11 cellular contexts compared by ENCODE assay signal in genomic region chr12:113207621-113208040, GRCh38. TPM values are rescaled to one million over a fixed set of nuclear protein-coding genes. Genes with fewer than 3 reads are reported as not detected.
A peak's percentile ranks its signal among the peaks of the same experiment; 100 is the strongest.
DNase-seq lines count a peak whose midpoint lies in the region; ATAC-seq and TF ChIP-seq lines count a peak whose summit lies in the region.
"Had no signal": no experiment of that assay in that cellular context is flagged by ENCODE, and none has a peak within 500 bp of the region (broad histone marks: within the 10 kb centered on the region; RNA-seq: fewer than 3 reads in every experiment).

No MANE protein-coding gene starts in this region.

- CTCF ChIA-PET in IMR-90 (lab: Yijun Ruan, JAX) = no interaction called here

- no peak for TF ChIP-seq RAD21 in IMR-90 (IDR thresholded peaks at IDR 0.05; ENCODE audit: low read length)

- peak overlapping the region; percentile 24; the same call in 1 of the 2 replicates for H3K4ac ChIP-seq in IMR-90 (ENCODE audit: low read depth, low read length)

- peak overlapping the region; percentile 81 for H3K27ac Mint-ChIP-seq in activated T-cell treated with anti-CD3 and anti-CD28 coated beads, Interleukin-2, amount 50 U/mL, for 72 hours
- H3K27ac Mint-ChIP-seq in activated T-helper 17 cell treated with anti-CD3 and anti-CD28 coated beads, Interleukin-2, amount 50 U/mL, for 72 hours = peak overlapping the region; percentile 81

- no peak overlapping the region for H3K27ac ChIP-seq in IMR-90 (ENCODE audit: insufficient read depth, low read length)

- no peaks in the 10 kb centered on the region for H4K20me1 ChIP-seq in IMR-90 (ENCODE audit: insufficient read depth, low read length)

- no peak overlapping the region for H4K91ac ChIP-seq in IMR-90 (ENCODE audit: insufficient read depth, low read depth, low read length)

- H3K36me3 ChIP-seq in IMR-90 (ENCODE audit: control insufficient read depth, insufficient read depth, low read length) = no peaks in the 10 kb centered on the region

- peaks cover 11% of the 10 kb centered on the region; the same call in 1 of the 2 replicates for H3K9me1 ChIP-seq in IMR-90 (ENCODE audit: insufficient read depth, low read length)

- in situ Hi-C loops in IMR-90 (cut with MboI; ENCODE audit: low sequenced_read_pairs) = no loop called here

- H2BK5ac ChIP-seq in IMR-90 (ENCODE audit: low read depth, low read length, poor library complexity, severe bottlenecking) = no peak overlapping the region

- H2BK120ac ChIP-seq in IMR-90 (ENCODE audit: low read depth, low read length) = no peak overlapping the region

- BruUV-seq in IMR-90 (replicated peaks; lab: Mats Ljungman, UMichigan) = no TSS peak

- no peak overlapping the region for H2BK20ac ChIP-seq in IMR-90 (ENCODE audit: low read depth, low read length)

- H3K14ac ChIP-seq in IMR-90 (replicated peaks; ENCODE audit: low read depth, low read length) = 0 out of 2 replicates have a peak overlapping the region, but pooled peaks have one; percentile 20

- H3K23ac ChIP-seq in IMR-90 (ENCODE audit: low read depth, low read length) = no peak overlapping the region

- H3K36me3 Mint-ChIP-seq in activated T-cell treated with anti-CD3 and anti-CD28 coated beads, Interleukin-2, amount 50 U/mL, for 72 hours (ENCODE audit: insufficient read depth in 2 of 2) = peaks cover 3 to 9% of the 10 kb centered on the region in 2 donors
- H3K36me3 Mint-ChIP-seq in activated T-helper 17 cell treated with anti-CD3 and anti-CD28 coated beads, Interleukin-2, amount 50 U/mL, for 72 hours (ENCODE audit: low read depth) = no peaks in the 10 kb centered on the region

- H2AK9ac ChIP-seq in IMR-90 (replicated peaks; ENCODE audit: low read depth, low read length, poor library complexity) = no peak overlapping the region

- peak overlapping the region; percentile 70 to 82 for H3K4me3 Mint-ChIP-seq in activated T-cell treated with anti-CD3 and anti-CD28 coated beads, Interleukin-2, amount 50 U/mL, for 72 hours
- H3K4me3 Mint-ChIP-seq in activated T-helper 17 cell treated with anti-CD3 and anti-CD28 coated beads, Interleukin-2, amount 50 U/mL, for 72 hours = peak overlapping the region; percentile 65

- TF ChIP-seq POLR2A in IMR-90 (IDR thresholded peaks at IDR 0.05; ENCODE audit: low read depth, low read length) (no peak), lower leg skin (IDR thresholded peaks at IDR 0.05) (no peak)

- peak overlapping the region; percentile 76 for H2AK5ac ChIP-seq in IMR-90 (ENCODE audit: low read depth, low read length)

- H2AFZ ChIP-seq in IMR-90 (replicated peaks; ENCODE audit: low read length, poor library complexity) = no peak overlapping the region

- POLR2A ChIA-PET in IMR-90 (lab: Charles Lee; ENCODE audit: unreplicated experiment) = no interaction called here

- dilution Hi-C loops in IMR-90 (cut with HindIII; ENCODE audit: low sequenced_read_pairs, unreplicated experiment) = no loop called here

- H3K18ac ChIP-seq in IMR-90 (ENCODE audit: low read depth, low read length) = no peak overlapping the region

- no peak overlapping the region for H3K4me3 ChIP-seq in IMR-90 (ENCODE audit: insufficient read depth, low read depth, low read length)
- H3K4me3 ChIP-seq in lower leg skin (ENCODE audit: low read depth, poor library complexity, severe bottlenecking) = no peak overlapping the region

- H3K4me1 ChIP-seq in IMR-90 (ENCODE audit: control insufficient read depth, insufficient read depth, low read length) = peaks cover 7% of the 10 kb centered on the region

- ATAC-seq in activated T-cell treated with anti-CD3 and anti-CD28 coated beads, Interleukin-2, amount 50 U/mL, for 72 hours (replicated peaks in 1 of 2) = peak; percentile 4 to 5
- no peak for ATAC-seq in IMR-90 (ENCODE audit: low read depth)
- no peak for ATAC-seq in activated T-helper 17 cell treated with anti-CD3 and anti-CD28 coated beads, Interleukin-2, amount 50 U/mL, for 72 hours (replicated peaks)

- H2BK15ac ChIP-seq in IMR-90 (ENCODE audit: low read depth, low read length) = no peak overlapping the region

- 0 out of 2 replicates have a peak overlapping the region, but pooled peaks have one; percentile 3 for H3K56ac ChIP-seq in IMR-90 (ENCODE audit: extremely low read depth, insufficient read depth, low read length)

- H3K9ac ChIP-seq in IMR-90 (ENCODE audit: low read depth, low read length) = no peak overlapping the region

- no peak overlapping the region for H4K5ac ChIP-seq in IMR-90 (ENCODE audit: low read depth, low read length)

- H3K79me1 ChIP-seq in IMR-90 (ENCODE audit: low read depth in 1 of 2, low read length in 2 of 2) = no peaks in the 10 kb centered on the region

- TF ChIP-seq CTCF in IMR-90 (conservative IDR thresholded peaks at IDR 0.05; ENCODE audit: low read depth, low read length) = no peak
- no peak for TF ChIP-seq CTCF in lower leg skin (IDR thresholded peaks at IDR 0.05)

- no peaks in the 10 kb centered on the region for H3K27me3 Mint-ChIP-seq in activated T-cell treated with anti-CD3 and anti-CD28 coated beads, Interleukin-2, amount 50 U/mL, for 72 hours (ENCODE audit: low read depth)
- H3K27me3 Mint-ChIP-seq in activated T-helper 17 cell treated with anti-CD3 and anti-CD28 coated beads, Interleukin-2, amount 50 U/mL, for 72 hours = no peaks in the 10 kb centered on the region

- peaks cover 0 to 2% of the 10 kb centered on the region in 2 donors for H3K9me3 Mint-ChIP-seq in activated T-cell treated with anti-CD3 and anti-CD28 coated beads, Interleukin-2, amount 50 U/mL, for 72 hours
- H3K9me3 Mint-ChIP-seq in activated T-helper 17 cell treated with anti-CD3 and anti-CD28 coated beads, Interleukin-2, amount 50 U/mL, for 72 hours = no peaks in the 10 kb centered on the region

- intact Hi-C loops in IMR-90 (cut with micrococcal nuclease) (no loop called here), lower leg skin (cut with DNase I; ENCODE audit: low total_unique reads) (loop anchor here (10.0 kb wide), 1 partner anchor 217 kb away; the partner anchor contains the start of gene SDSL)

- H3K4me2 ChIP-seq in IMR-90 (ENCODE audit: low read depth, low read length) = no peak overlapping the region

- 60% methylated on average over 1 of the region's 6 CpGs; no CpG with 5 or more reads in 1 of the 2 experiments for WGBS in IMR-90 (ENCODE audit: extremely low coverage in 2 of 2, insufficient read length in 1 of 2), 2 experiments
- 69 to 72% methylated on average over 6 of the region's 6 CpGs for WGBS in lower leg skin, 2 donors

- no peaks in the 10 kb centered on the region for H3K9me3 ChIP-seq in IMR-90 (ENCODE audit: control insufficient read depth, insufficient read depth, low read length)

- H4K8ac ChIP-seq in IMR-90 (ENCODE audit: low read depth in 2 of 2, low read length in 2 of 2) = no peak overlapping the region

- peaks cover 73% of the 10 kb centered on the region for H3K4me1 Mint-ChIP-seq in activated T-cell treated with anti-CD3 and anti-CD28 coated beads, Interleukin-2, amount 50 U/mL, for 72 hours (ENCODE audit: low read depth)
- H3K4me1 Mint-ChIP-seq in activated T-helper 17 cell treated with anti-CD3 and anti-CD28 coated beads, Interleukin-2, amount 50 U/mL, for 72 hours = peaks cover 22% of the 10 kb centered on the region

- peak in 1 of 2 donors; percentile 23 for DNase-seq in activated T-cell treated with anti-CD3 and anti-CD28 coated beads, Interleukin-2, amount 50 U/mL, for 72 hours
- no peak for DNase-seq in activated T-cell treated with anti-CD3 and anti-CD28 coated beads, Interleukin-2, amount 50 U/mL, for 48 hours
- no peak for DNase-seq in IMR-90
- peak; percentile 43 for DNase-seq in stimulated activated CD8-positive, alpha-beta memory T cell treated with anti-CD3 and anti-CD28 coated beads, Interleukin-4, amount 100 ng/mL, for 48 hours
- no peak for DNase-seq in NCI-H1417 treated with DMSO at 0.1 percent for 48 hours (lab: John Stamatoyannopoulos, UW)
- no peak for DNase-seq in effector CD4-positive, alpha-beta T cell
- no peak for DNase-seq in lower leg skin (ENCODE audit: low spot score in 2 of 2)
- DNase-seq: activated CD8-positive, alpha-beta memory T cell treated with anti-CD3 and anti-CD28 coated beads, Interleukin-2, amount 50 U/mL, for 48 hours; mammary epithelial cell; stimulated activated CD4-positive, alpha-beta T cell treated with anti-CD3 and anti-CD28 coated beads, Interleukin-4, amount 100 ng/mL, for 1 hour had no signal

- no peaks in the 10 kb centered on the region for H3K27me3 ChIP-seq in IMR-90 (ENCODE audit: control insufficient read depth, insufficient read depth, low read length)

RNA-seq across cellular contexts. Expression of gene TPCN1, which starts 13.6 kb away (rescaled TPM):
- 10 to 100 TPM; 74.7 to 84.0 TPM for total RNA-seq in activated T-cell treated with anti-CD3 and anti-CD28 coated beads, Interleukin-2, amount 50 U/mL, for 72 hours
- total RNA-seq in IMR-90 (2012; rRNA removed) = 2.0 and 2.5 TPM in 2 replicates
- polyA plus RNA-seq in IMR-90 (2012; rRNA removed) = 10.4 and 13.2 TPM in 2 replicates
- 7.7 and 13.8 TPM in 2 replicates for polyA plus RNA-seq in IMR-90 (2012; cell fraction: cytosol; rRNA removed)
- 58.1 and 63.1 TPM in 2 replicates for polyA plus RNA-seq in IMR-90 (2012; cell fraction: nucleus; rRNA removed; ENCODE audit: low replicate concordance)
- total RNA-seq in activated T-helper 17 cell treated with anti-CD3 and anti-CD28 coated beads, Interleukin-2, amount 50 U/mL, for 72 hours = 10 to 100 TPM; 29.4 to 67.7 TPM
- 10 to 100 TPM; 16.5 to 38.4 (median 28.8) TPM for total RNA-seq in lower leg skin

RNA-seq across cellular contexts. Expression of gene RITA1, which starts 22.1 kb away (rescaled TPM):
- 10 to 100 TPM; 21.3 to 25.1 TPM for total RNA-seq in activated T-cell treated with anti-CD3 and anti-CD28 coated beads, Interleukin-2, amount 50 U/mL, for 72 hours
- 14.7 and 15.0 TPM in 2 replicates for total RNA-seq in IMR-90 (2012; rRNA removed)
- polyA plus RNA-seq in IMR-90 (2012; rRNA removed) = 14.2 and 15.2 TPM in 2 replicates
- polyA plus RNA-seq in IMR-90 (2012; cell fraction: cytosol; rRNA removed) = 9.9 and 17.3 TPM in 2 replicates
- 7.1 and 9.4 TPM in 2 replicates for polyA plus RNA-seq in IMR-90 (2012; cell fraction: nucleus; rRNA removed; ENCODE audit: low replicate concordance)
- total RNA-seq in activated T-helper 17 cell treated with anti-CD3 and anti-CD28 coated beads, Interleukin-2, amount 50 U/mL, for 72 hours = 10 to 100 TPM; 14.2 to 23.9 TPM
- 10 to 100 TPM; 14.5 to 25.8 (median 18.8) TPM for total RNA-seq in lower leg skin

RNA-seq across cellular contexts. Expression of gene DDX54, which starts 22.4 kb away (rescaled TPM):
- total RNA-seq in activated T-cell treated with anti-CD3 and anti-CD28 coated beads, Interleukin-2, amount 50 U/mL, for 72 hours = 10 to 100 TPM; 81.4 to 82.7 TPM
- total RNA-seq in IMR-90 (2012; rRNA removed) (23.8 and 24.4 TPM in 2 replicates), lower leg skin (100 to 1,000 TPM in 1 of 4 donors, 10 to 100 TPM in 3; 48.6 to 106 (median 77.3) TPM)
- 47.5 and 55.1 TPM in 2 replicates for polyA plus RNA-seq in IMR-90 (2012; rRNA removed)
- 33.5 and 54.5 TPM in 2 replicates for polyA plus RNA-seq in IMR-90 (2012; cell fraction: cytosol; rRNA removed)
- polyA plus RNA-seq in IMR-90 (2012; cell fraction: nucleus; rRNA removed; ENCODE audit: low replicate concordance) = 74.8 and 97.8 TPM in 2 replicates
- total RNA-seq in activated T-helper 17 cell treated with anti-CD3 and anti-CD28 coated beads, Interleukin-2, amount 50 U/mL, for 72 hours = 10 to 100 TPM; 47.4 to 86.9 TPM

RNA-seq across cellular contexts. Expression of gene CFAP73, which starts 58.1 kb away (rescaled TPM):
- 1 to 10 TPM; 2.0 to 2.1 TPM for total RNA-seq in activated T-cell treated with anti-CD3 and anti-CD28 coated beads, Interleukin-2, amount 50 U/mL, for 72 hours
- total RNA-seq in IMR-90 (2012; rRNA removed) = not detected in 2 replicates
- not detected in 2 replicates for polyA plus RNA-seq in IMR-90 (2012; rRNA removed)
- not detected in 2 replicates for polyA plus RNA-seq in IMR-90 (2012; cell fraction: cytosol; rRNA removed)
- not detected in 2 replicates for polyA plus RNA-seq in IMR-90 (2012; cell fraction: nucleus; rRNA removed; ENCODE audit: low replicate concordance)
- 1 to 10 TPM in 1 of 2 donors, under 1 TPM in 1; 0.32 to 1.2 TPM for total RNA-seq in activated T-helper 17 cell treated with anti-CD3 and anti-CD28 coated beads, Interleukin-2, amount 50 U/mL, for 72 hours
- total RNA-seq in lower leg skin = 1 to 10 TPM in 2 of 4 donors, under 1 TPM in 1, not detected in 1; 0.38 to 4.3 (median 1.9) TPM
- total RNA-seq: mammary epithelial cell had no signal
- polyA plus RNA-seq: mammary epithelial cell had no signal

Comparison
In these comparisons a context has a peak if more than half of its experiments do, and no peak if none do; other contexts are left out.
1. ATAC-seq: peak in activated T-cell treated with anti-CD3 and anti-CD28 coated beads, Interleukin-2, amount 50 U/mL, for 72 hours (2 of 2); none in IMR-90 (single experiment) and activated T-helper 17 cell treated with anti-CD3 and anti-CD28 coated beads, Interleukin-2, amount 50 U/mL, for 72 hours (single experiment).